In the genomic region with DNA sequence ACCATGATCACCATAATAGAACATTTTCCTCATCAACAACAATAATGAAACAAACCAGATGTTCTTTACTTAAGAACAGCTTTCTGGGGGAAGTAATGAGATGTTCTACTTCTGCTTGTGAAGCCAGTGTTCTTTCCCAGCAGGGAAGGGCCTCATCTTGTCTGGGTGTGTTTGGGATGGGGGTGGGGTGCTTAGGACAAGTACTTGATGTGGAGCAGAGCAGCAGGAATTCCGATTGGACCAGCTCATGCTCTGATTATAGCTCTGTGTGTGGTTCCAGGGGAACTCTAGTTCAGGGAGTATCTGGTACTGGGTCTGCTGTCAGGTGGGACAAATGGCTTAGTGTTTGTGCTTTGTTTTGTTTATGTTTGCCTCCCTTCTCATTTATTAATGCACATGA, we compare ENCODE assay signal across 12 cellular contexts.
DNase-seq lines count a peak whose midpoint lies in the region; ATAC-seq and TF ChIP-seq lines count a peak whose summit lies in the region.
"Had no signal": no experiment of that assay in that cellular context is flagged by ENCODE, and none has a peak within 500 bp of the region (broad histone marks: within the 10 kb centered on the region; RNA-seq: fewer than 3 reads in every experiment).

No MANE protein-coding gene starts in this region.

- H3K4me3 ChIP-seq in epithelial cell of esophagus (ENCODE audit: low read length) (no peak overlapping the region), transverse colon (no peak overlapping the region)
- H3K4me3 ChIP-seq: A549, pancreas had no signal

- in situ Hi-C loops in transverse colon (cut with MboI; ENCODE audit: low pct_ligation_motif_present in 1 of 4, low pct_unique_long_range_greater_than_20kb in 1 of 4, low sequenced_read_pairs in 3 of 4): no loop called here

- H3K9me3 ChIP-seq in transverse colon: no peaks in the 10 kb centered on the region
- H3K9me3 ChIP-seq: A549, pancreas had no signal

- peak; percentile 56 for ATAC-seq in left lobe of liver
- ATAC-seq in HG03175 (IDR thresholded peaks at IDR 0.05; ENCODE audit: unreplicated experiment): no peak
- ATAC-seq in activated CD4-positive, CD25-positive, alpha-beta regulatory T cell treated with anti-CD3 and anti-CD28 coated beads, Interleukin-2, amount 50 U/mL, for 24 hours: no peak
- ATAC-seq: A549; activated CD8-positive, alpha-beta memory T cell treated with anti-CD3 and anti-CD28 coated beads, Interleukin-2, amount 10 ng/mL, durations not matched to agents 7 days and 5 days; Panc1 had no signal

- no peak for TF ChIP-seq CTCF in epithelial cell of esophagus (IDR thresholded peaks at IDR 0.05; ENCODE audit: insufficient read depth, low read depth, low read length, missing control alignments)
- no peak for TF ChIP-seq CTCF in transverse colon (IDR thresholded peaks at IDR 0.05)

- H3K4me1 ChIP-seq in transverse colon: peaks cover 28 to 49% (median 31%) of the 10 kb centered on the region in 4 donors
- H3K4me1 ChIP-seq: A549, pancreas had no signal

- no peak for TF ChIP-seq POLR2A in transverse colon (IDR thresholded peaks at IDR 0.05)

- no peaks in the 10 kb centered on the region for H3K36me3 ChIP-seq in transverse colon
- H3K36me3 ChIP-seq: pancreas had no signal

- DNase-seq in NCI-H510A treated with DMSO at 0.1 percent for 48 hours (lab: John Stamatoyannopoulos, UW) (peak; percentile 34), NCI-H510A (lab: John Stamatoyannopoulos, UW) (no peak), epithelial cell of esophagus (ENCODE audit: low read depth) (peak; percentile 67), left lobe of liver (ENCODE audit: low spot score) (no peak), transverse colon (peak; percentile 81), midbrain (lab: John Stamatoyannopoulos, UW) (no peak)
- DNase-seq: activated CD8-positive, alpha-beta memory T cell treated with anti-CD3 and anti-CD28 coated beads, Interleukin-2, amount 10 ng/mL, durations not matched to agents 7 days and 5 days had no signal

- TF ChIP-seq EP300 in transverse colon (IDR thresholded peaks at IDR 0.05; ENCODE audit: low read depth): no peak

- intact Hi-C loops in transverse colon (cut with DNase I; ENCODE audit: low total_unique reads): no loop called here

- no peaks in the 10 kb centered on the region for H3K27me3 ChIP-seq in transverse colon
- H3K27me3 ChIP-seq: pancreas had no signal

- WGBS in transverse colon (ENCODE audit: low coverage in 1 of 2), 2 donors: 43% methylated on average over 1 of the region's 1 CpG; no CpG with 5 or more reads in 1 of the 2 donors

- H3K27ac ChIP-seq in transverse colon: peak overlapping the region; percentile 66 to 83 (median 78)
- H3K27ac ChIP-seq: A549, pancreas had no signal

Comparison
In these comparisons a context has a peak if more than half of its experiments do, and no peak if none do; other contexts are left out.
1. DNase-seq: peak in NCI-H510A treated with DMSO at 0.1 percent for 48 hours (single experiment), epithelial cell of esophagus (single experiment) and transverse colon (single experiment); none in NCI-H510A (single experiment), left lobe of liver (single experiment) and midbrain (single experiment).